29 cellular contexts compared by ENCODE assay signal in the genomic region with DNA sequence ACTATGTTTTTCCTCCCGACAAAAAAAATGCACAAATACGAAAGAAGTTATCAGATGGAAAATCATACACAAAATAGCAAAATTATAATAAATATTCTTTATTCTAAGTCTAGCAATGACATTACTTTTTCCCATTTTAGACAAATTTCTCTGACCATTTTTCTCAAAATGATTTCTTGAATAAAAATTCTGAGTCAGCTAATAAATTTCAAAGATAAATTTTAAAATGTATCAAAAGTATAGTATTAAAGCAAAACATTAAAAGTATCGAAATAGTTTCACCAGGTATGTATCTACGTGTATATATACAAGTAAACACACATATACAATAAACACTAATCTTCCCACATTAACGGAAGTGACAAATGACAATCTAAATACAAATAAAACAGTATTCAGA.
"Had no signal": no experiment of that assay in that cellular context is flagged by ENCODE, and none has a peak within 500 bp of the region (broad histone marks: within the 10 kb centered on the region; RNA-seq: fewer than 3 reads in every experiment).

No MANE protein-coding gene starts in this region.

- DNase-seq: hypothalamus; immature natural killer cell; left ventricle myocardium inferior; mesendoderm; naive B cell; natural killer cell; nephron progenitor cell; occipital lobe; ovary; posterior cingulate gyrus; retina; right cardiac atrium; sigmoid colon; stimulated activated CD4-positive, alpha-beta T cell treated with anti-CD3 and anti-CD28 coated beads, Interleukin-1b, Interleukin-23, amount 100 ng/mL, for 48 hours; stimulated activated CD4-positive, alpha-beta T cell treated with anti-CD3 and anti-CD28 coated beads, Interleukin-2, amount 100 ng/mL, for 48 hours; stimulated activated CD4-positive, alpha-beta T cell treated with anti-CD3 and anti-CD28 coated beads, Interleukin-4, amount 100 ng/mL, for 4 hours; stimulated activated CD8-positive, alpha-beta memory T cell treated with anti-CD3 and anti-CD28 coated beads, Interleukin-4, amount 100 ng/mL, for 48 hours; stimulated activated naive CD4-positive, alpha-beta T cell treated with Interleukin-2 at 50 U/mL for 16 hours; stimulated activated naive CD8-positive, alpha-beta T cell treated with anti-CD3 and anti-CD28 coated beads, Interleukin-15, amount 100 ng/mL, for 72 hours; substantia nigra; uterus had no signal

- H2AFZ ChIP-seq: neural progenitor cell had no signal

- FAIRE-seq: keratinocyte had no signal

- H3K27ac ChIP-seq: left ventricle myocardium inferior, neural progenitor cell, neutrophil, ovary, prostate gland, sigmoid colon, tibial nerve, uterus had no signal

- H3K4me3 ChIP-seq: left ventricle myocardium inferior, lung, neural progenitor cell, ovary, prostate gland, sigmoid colon, smooth muscle cell, tibial nerve, uterus had no signal

- H3K36me3 ChIP-seq: ovary, prostate gland, uterus had no signal

- H3K27me3 ChIP-seq: neural progenitor cell, neutrophil, ovary, sigmoid colon, tibial nerve, uterus had no signal

- H3K9me3 ChIP-seq: left ventricle myocardium inferior, neutrophil, ovary, prostate gland, sigmoid colon, tibial nerve, uterus had no signal

- H3K9ac ChIP-seq: neural progenitor cell had no signal

- H3K4me2 ChIP-seq: neural progenitor cell, smooth muscle cell had no signal

- ATAC-seq: natural killer cell; right cardiac atrium; stimulated activated memory B cell treated with anti-CD40 and anti-IgM and Interleukin-4, amounts not matched to agents 10 μg/mL and 1 μg/mL and 100 μg/mL, for 72 hours; stimulated activated naive CD8-positive, alpha-beta T cell treated with anti-CD3 and anti-CD28 coated beads, Interleukin-15, amount 100 ng/mL, for 72 hours had no signal

- H3K4me1 ChIP-seq: neural progenitor cell, prostate gland, uterus had no signal
